Comparison of ENCODE assay signal across 16 cellular contexts in the genomic region with DNA sequence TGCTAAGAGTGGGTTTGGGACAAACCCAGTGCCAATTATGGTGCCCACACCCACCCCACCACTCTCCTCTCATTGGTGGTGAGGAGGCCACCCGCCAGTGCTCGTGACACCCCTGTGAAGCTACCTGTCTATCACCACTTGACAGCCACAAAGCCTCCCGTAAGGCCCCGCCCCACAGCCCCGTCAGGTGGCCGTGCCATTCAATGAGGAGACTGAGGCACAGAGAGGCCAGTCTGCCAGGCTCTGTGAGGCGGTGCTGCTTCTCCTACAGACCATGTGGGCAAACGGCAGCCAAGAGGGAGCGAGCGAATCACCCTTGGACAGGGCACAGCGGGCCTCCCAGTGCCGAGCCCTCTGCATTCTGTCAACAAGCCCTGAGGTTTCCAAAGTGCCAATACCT. TPM values are rescaled to one million over a fixed set of nuclear protein-coding genes. Genes with fewer than 3 reads are reported as not detected.
A peak's percentile ranks its signal among the peaks of the same experiment; 100 is the strongest.
DNase-seq lines count a peak whose midpoint lies in the region; ATAC-seq, FAIRE-seq and TF ChIP-seq lines count a peak whose summit lies in the region.
"Had no signal": no experiment of that assay in that cellular context is flagged by ENCODE, and none has a peak within 500 bp of the region (broad histone marks: within the 10 kb centered on the region; RNA-seq: fewer than 3 reads in every experiment).

No MANE protein-coding gene starts in this region.

- peak overlapping the region; percentile 93 for H3K4me2 ChIP-seq in GM12878 (ENCODE audit: control insufficient read depth, insufficient read depth)
- H3K4me2 ChIP-seq in mesenchymal stem cell (ENCODE audit: low read length, poor library complexity, severe bottlenecking): no peak overlapping the region

- BruUV-seq in GM12878 (replicated peaks; lab: Mats Ljungman, UMichigan): no TSS peak

- H3K18ac ChIP-seq in mesenchymal stem cell (ENCODE audit: low read depth in 1 of 2, low read length in 2 of 2): peak overlapping the region; percentile 68 to 86

- no peak for FAIRE-seq in GM12878 (lab: Jason Lieb, UNC)

- H4K91ac ChIP-seq in mesenchymal stem cell (ENCODE audit: low read length): peak overlapping the region; percentile 85

- TF ChIP-seq CTCF in heart left ventricle (IDR thresholded peaks at IDR 0.05) (no peak), GM12878 (IDR thresholded peaks at IDR 0.05 in 2 of 3, conservative IDR thresholded peaks at IDR 0.05 in 1 of 3; ENCODE audit: control insufficient read depth in 2 of 3, extremely low read depth in 1 of 3, insufficient read depth in 1 of 3, low read depth in 3 of 3, low read length in 3 of 3) (no peak), tibial nerve (IDR thresholded peaks at IDR 0.05) (no peak)

- DNase-seq in heart left ventricle (no peak), right cardiac atrium (no peak), GM12878 (ENCODE audit: low read depth, low spot score) (no peak), mesenchymal stem cell (no peak), tibial nerve (ENCODE audit: low spot score in 2 of 2) (no peak), COLO829 (ENCODE audit: low spot score) (no peak), SHP77 treated with DMSO at 0.1 percent for 48 hours (lab: John Stamatoyannopoulos, UW) (no peak)
- DNase-seq: activated CD8-positive, alpha-beta T cell treated with anti-CD3 and anti-CD28 coated beads, Interleukin-2, amount 10 ng/mL, durations not matched to agents 7 days and 5 days; activated naive CD4-positive, alpha-beta T cell treated with anti-CD3 and anti-CD28 coated beads, Interleukin-2, amount 10 ng/mL, durations not matched to agents 7 days and 5 days; colonic mucosa; NCI-H2081; T-helper 9 cell; transverse colon had no signal

- CTCF ChIA-PET in GM12878 (lab: Yijun Ruan, JAX): interaction anchor here (0.7 to 2.1 kb wide), 9 partner anchors 9 to 433 kb away, joined by 3 to 11 read pairs (median 4); partner anchors contain the start of gene RPL32

- no peak overlapping the region for H2BK5ac ChIP-seq in mesenchymal stem cell (ENCODE audit: low read depth, low read length, poor library complexity, severe bottlenecking)

- H3K4me1 ChIP-seq in heart left ventricle: peaks cover 0 to 90% (median 75%) of the 10 kb centered on the region in 12 donors
- peaks cover 15% of the 10 kb centered on the region for H3K4me1 ChIP-seq in right cardiac atrium (ENCODE audit: control insufficient read depth, insufficient read depth, low read length)
- H3K4me1 ChIP-seq in GM12878 (ENCODE audit: control insufficient read depth, insufficient read depth, low read length): peaks cover 59% of the 10 kb centered on the region
- H3K4me1 ChIP-seq in mesenchymal stem cell (ENCODE audit: control insufficient read depth, insufficient read depth, low read depth, low read length): peaks cover 75% of the 10 kb centered on the region
- H3K4me1 ChIP-seq in tibial nerve: peaks cover 0 to 83% (median 46%) of the 10 kb centered on the region in 4 donors
- H3K4me1 ChIP-seq: colonic mucosa, foreskin keratinocyte had no signal

- H3K9ac ChIP-seq in GM12878 (ENCODE audit: control insufficient read depth, insufficient read depth, low read length) (peak overlapping the region; percentile 69), mesenchymal stem cell (ENCODE audit: low read length) (peak overlapping the region; percentile 44)

- peak overlapping the region; percentile 51 for H2BK120ac ChIP-seq in mesenchymal stem cell (ENCODE audit: low read depth, low read length)

- peak overlapping the region; percentile 70 for H4K8ac ChIP-seq in mesenchymal stem cell (ENCODE audit: low read length)

- H3K79me2 ChIP-seq in GM12878 (ENCODE audit: control insufficient read depth, insufficient read depth, low read length): peaks cover 81% of the 10 kb centered on the region

- 91 to 97% (median 92%) methylated on average over 6 to 12 of the region's 12 CpGs for WGBS in heart left ventricle, 4 donors
- 91% methylated on average over 12 of the region's 12 CpGs for WGBS in right cardiac atrium
- WGBS in GM12878 (ENCODE audit: insufficient coverage, insufficient replicate concordance, low lambda C conversion rate, missing lambda C conversion rate): 88% methylated on average over 12 of the region's 12 CpGs
- WGBS in mesenchymal stem cell: 84% methylated on average over 12 of the region's 12 CpGs
- WGBS in tibial nerve, 2 donors: 73 to 75% methylated on average over 12 of the region's 12 CpGs

- TF ChIP-seq RAD21 in GM12878 (IDR thresholded peaks at IDR 0.05; ENCODE audit: insufficient read depth, low read depth, low read length): no peak

- H3K4me3 ChIP-seq in heart left ventricle (peak overlapping the region in 7 of 12 donors; percentile 18 to 37 (median 31)), right cardiac atrium (ENCODE audit: low read length) (no peak overlapping the region), GM12878 (peak overlapping the region; percentile 70), mesenchymal stem cell (ENCODE audit: insufficient read depth in 1 of 2, low read depth in 1 of 2, low read length in 2 of 2) (peak overlapping the region in 1 of 2 experiments; percentile 58), tibial nerve (peak overlapping the region in 2 of 4 donors; percentile 23)
- H3K4me3 ChIP-seq: colonic mucosa, left lung, transverse colon had no signal

- TF ChIP-seq POLR2A in heart left ventricle (IDR thresholded peaks at IDR 0.05): no peak
- TF ChIP-seq POLR2A in GM12878 (IDR thresholded peaks at IDR 0.05; ENCODE audit: low read depth, low read length): no peak
- TF ChIP-seq POLR2A in tibial nerve (IDR thresholded peaks at IDR 0.05): no peak

- no peaks in the 10 kb centered on the region for H4K20me1 ChIP-seq in GM12878 (ENCODE audit: control insufficient read depth, insufficient read depth)

- H2BK12ac ChIP-seq in mesenchymal stem cell (ENCODE audit: low read length in 2 of 2): peak overlapping the region; percentile 60 to 95

- H3K27ac ChIP-seq in heart left ventricle (peak overlapping the region in 8 of 12 donors; percentile 20 to 63 (median 48)), right cardiac atrium (ENCODE audit: low read length) (no peak overlapping the region), GM12878 (ENCODE audit: control insufficient read depth, insufficient read depth) (peak overlapping the region; percentile 99), mesenchymal stem cell (ENCODE audit: low read length, poor library complexity, severe bottlenecking) (peak overlapping the region; percentile 49), tibial nerve (peak overlapping the region in 3 of 4 donors; percentile 30 to 77 (median 51))
- H3K27ac ChIP-seq: colonic mucosa, foreskin keratinocyte had no signal

- no peak overlapping the region for H3K23ac ChIP-seq in mesenchymal stem cell (ENCODE audit: low read length in 2 of 2)

- peak overlapping the region; percentile 66 for H2BK15ac ChIP-seq in mesenchymal stem cell (ENCODE audit: low read depth, poor library complexity, severe bottlenecking)

- peak overlapping the region; percentile 72 for H2AK5ac ChIP-seq in mesenchymal stem cell (ENCODE audit: low read length, severe bottlenecking)

- peak overlapping the region; percentile 62 to 76 for H3K4ac ChIP-seq in mesenchymal stem cell (ENCODE audit: low read depth in 1 of 2, low read length in 2 of 2)

- H3K27me3 ChIP-seq in heart left ventricle: no peaks in the 10 kb centered on the region
- H3K27me3 ChIP-seq in right cardiac atrium (ENCODE audit: control insufficient read depth, insufficient read depth): no peaks in the 10 kb centered on the region
- H3K27me3 ChIP-seq in GM12878 (replicated peaks in 1 of 2; ENCODE audit: control insufficient read depth in 2 of 2, insufficient read depth in 2 of 2, low read length in 1 of 2): no peaks in the 10 kb centered on the region
- peaks cover 0 to 3% of the 10 kb centered on the region in 2 experiments for H3K27me3 ChIP-seq in mesenchymal stem cell (ENCODE audit: control insufficient read depth in 1 of 2, insufficient read depth in 1 of 2, low read length in 2 of 2)
- H3K27me3 ChIP-seq in tibial nerve: no peaks in the 10 kb centered on the region
- H3K27me3 ChIP-seq: colonic mucosa, left lung, transverse colon had no signal

- no peak for ATAC-seq in heart left ventricle
- no peak for ATAC-seq in right cardiac atrium
- peak; percentile 6 for ATAC-seq in GM12878
- no peak for ATAC-seq in HG03045 (IDR thresholded peaks at IDR 0.05; ENCODE audit: unreplicated experiment)
- ATAC-seq: activated CD8-positive, alpha-beta T cell treated with anti-CD3 and anti-CD28 coated beads, Interleukin-2, amount 10 ng/mL, durations not matched to agents 7 days and 5 days had no signal

- intact Hi-C loops in heart left ventricle (cut with DNase I): loop anchor here in 1 of 10 donors (5.0 kb wide), 1 partner anchor 48 kb away; no protein-coding TSS in a partner anchor
- intact Hi-C loops in right cardiac atrium (cut with DNase I): no loop called here
- intact Hi-C loops in GM12878 (cut with micrococcal nuclease; ENCODE audit: unreplicated experiment): loop anchor here (2.0 to 10.0 kb wide), 2 partner anchors 25 to 435 kb away; no protein-coding TSS in a partner anchor

- TF ChIP-seq EP300 in GM12878 (IDR thresholded peaks at IDR 0.05; ENCODE audit: borderline replicate concordance in 1 of 2, control insufficient read depth in 1 of 2, low read depth in 2 of 2, low read length in 2 of 2): no peak
- TF ChIP-seq EP300 in tibial nerve (IDR thresholded peaks at IDR 0.05): no peak

- H3K9me3 ChIP-seq in heart left ventricle (no peaks in the 10 kb centered on the region), right cardiac atrium (ENCODE audit: control insufficient read depth, low read length) (no peaks in the 10 kb centered on the region), GM12878 (replicated peaks; ENCODE audit: control insufficient read depth, insufficient read depth, low read length) (no peaks in the 10 kb centered on the region), mesenchymal stem cell (ENCODE audit: control insufficient read depth, low read length) (no peaks in the 10 kb centered on the region), tibial nerve (no peaks in the 10 kb centered on the region)
- H3K9me3 ChIP-seq: colonic mucosa, left lung, transverse colon had no signal

- H3K36me3 ChIP-seq in heart left ventricle: no peaks in the 10 kb centered on the region
- H3K36me3 ChIP-seq in GM12878 (ENCODE audit: control insufficient read depth in 2 of 2, insufficient read depth in 2 of 2, low read length in 1 of 2): peaks cover 0 to 2% of the 10 kb centered on the region in 2 experiments; a peak in 1 of 4 replicates
- peaks cover 0 to 6% of the 10 kb centered on the region in 2 experiments for H3K36me3 ChIP-seq in mesenchymal stem cell (ENCODE audit: control insufficient read depth in 1 of 2, insufficient read depth in 2 of 2, low read depth in 1 of 2, low read length in 2 of 2)
- H3K36me3 ChIP-seq in tibial nerve: no peaks in the 10 kb centered on the region
- H3K36me3 ChIP-seq: colonic mucosa, left lung, transverse colon had no signal

- no peak overlapping the region; the same call in 1 of the 2 replicates for H2AFZ ChIP-seq in GM12878 (ENCODE audit: control insufficient read depth, low read depth, low read length)
- H2AFZ ChIP-seq in mesenchymal stem cell (ENCODE audit: low read depth, low read length): no peak overlapping the region

- SMC1A ChIA-PET in GM12878 (lab: Charles Lee; ENCODE audit: uncharacterized antibody, unreplicated experiment): interaction anchor here (2.1 to 6.7 kb wide), 3 partner anchors 11 to 50 kb away, joined by 12 to 123 read pairs (median 51); no protein-coding TSS in a partner anchor

- RAD21 ChIA-PET in GM12878 (lab: Charles Lee; ENCODE audit: unreplicated experiment): interaction anchor here (1.0 to 6.5 kb wide), 9 partner anchors 8 to 72 kb away, joined by 3 to 89 read pairs (median 6); no protein-coding TSS in a partner anchor

- H3K79me1 ChIP-seq in mesenchymal stem cell (replicated peaks; ENCODE audit: low read length, poor library complexity, severe bottlenecking): peaks cover 20% of the 10 kb centered on the region

- POLR2A ChIA-PET in GM12878 (lab: Charles Lee): interaction anchor here (0.6 to 7.1 kb wide), 5 partner anchors 10 to 1390 kb away, joined by 3 to 170 read pairs (median 43); no protein-coding TSS in a partner anchor

- H3K14ac ChIP-seq in mesenchymal stem cell (ENCODE audit: low read length in 2 of 2): peak overlapping the region in 1 of 2 experiments; percentile 91

- in situ Hi-C loops in GM12878 (cut with MboI): no loop called here

RNA-seq across cellular contexts. Expression of gene IQSEC1, which starts 53.5 kb away (rescaled TPM):
- total RNA-seq in heart left ventricle (10 to 100 TPM; 44.2 to 79.1 (median 64.5) TPM), right cardiac atrium (10 to 100 TPM; 51.4 to 72.6 (median 66.4) TPM), GM12878 (2014; rRNA removed) (13.8 and 16.3 TPM in 2 replicates), GM12878 (2014; rRNA removed; fragmentation: Illumina TruSeq; extraction: Trizol) (6.4 TPM in 2 replicates), GM12878 (2021) (48.6 and 55.2 TPM in 2 replicates), tibial nerve (10 to 100 TPM; 58.2 to 77.5 (median 68.6) TPM)
- polyA plus RNA-seq in heart left ventricle (10 to 100 TPM; 28.8 to 31.7 TPM), right cardiac atrium (31.1 TPM), GM12878 (2011; rRNA removed) (4.2 and 6.7 TPM in 2 replicates), GM12878 (2014; fragmentation: Illumina TruSeq; extraction: Trizol) (10.2 and 15.1 TPM in 2 replicates), GM12878 (2014; fragmentation: Nextera tagmentation; extraction: Ambion mirVana) (1 to 10 TPM in 1 of 2 experiments, under 1 TPM in 1; 0.92 to 2.0 TPM), GM12878 (2014; rRNA removed) (17.9 and 23.3 TPM in 2 replicates), GM12878 (2016; fragmentation: Nextera tagmentation; extraction: Ambion mirVana) (1 to 10 TPM; 8.1 to 9.0 TPM)
- 241 and 274 TPM in 2 replicates for total RNA-seq in GM12878 (2013; cell fraction: nucleolus; rRNA removed)
- polyA plus RNA-seq in GM12878 (2011; ENCODE audit: low read depth): 8.1 TPM
- polyA plus RNA-seq in GM12878 (2011; cell fraction: cytosol; rRNA removed): 6.3 and 8.5 TPM in 2 replicates
- 45.6 and 48.9 TPM in 2 replicates for polyA plus RNA-seq in GM12878 (2011; cell fraction: nucleus; rRNA removed)
- 17.9 and 26.7 TPM in 2 replicates for polyA plus RNA-seq in GM12878 (2012)
- 14.2 and 22.2 TPM in 2 replicates for polyA minus RNA-seq in GM12878 (2011; rRNA and poly(A)+ RNA removed)
- polyA minus RNA-seq in GM12878 (2011; cell fraction: cytosol; rRNA and poly(A)+ RNA removed): 11.4 and 16.2 TPM in 2 replicates
- 53.2 and 58.7 TPM in 2 replicates for polyA minus RNA-seq in GM12878 (2011; cell fraction: nucleus; rRNA and poly(A)+ RNA removed)
- polyA plus RNA-seq in mesenchymal stem cell (2013, experiment 1 of 2): 17.8 TPM
- polyA plus RNA-seq in mesenchymal stem cell (2013, experiment 2 of 2): 17.1 TPM
